ENCODE assay signal across 2 cellular contexts in the genomic region with DNA sequence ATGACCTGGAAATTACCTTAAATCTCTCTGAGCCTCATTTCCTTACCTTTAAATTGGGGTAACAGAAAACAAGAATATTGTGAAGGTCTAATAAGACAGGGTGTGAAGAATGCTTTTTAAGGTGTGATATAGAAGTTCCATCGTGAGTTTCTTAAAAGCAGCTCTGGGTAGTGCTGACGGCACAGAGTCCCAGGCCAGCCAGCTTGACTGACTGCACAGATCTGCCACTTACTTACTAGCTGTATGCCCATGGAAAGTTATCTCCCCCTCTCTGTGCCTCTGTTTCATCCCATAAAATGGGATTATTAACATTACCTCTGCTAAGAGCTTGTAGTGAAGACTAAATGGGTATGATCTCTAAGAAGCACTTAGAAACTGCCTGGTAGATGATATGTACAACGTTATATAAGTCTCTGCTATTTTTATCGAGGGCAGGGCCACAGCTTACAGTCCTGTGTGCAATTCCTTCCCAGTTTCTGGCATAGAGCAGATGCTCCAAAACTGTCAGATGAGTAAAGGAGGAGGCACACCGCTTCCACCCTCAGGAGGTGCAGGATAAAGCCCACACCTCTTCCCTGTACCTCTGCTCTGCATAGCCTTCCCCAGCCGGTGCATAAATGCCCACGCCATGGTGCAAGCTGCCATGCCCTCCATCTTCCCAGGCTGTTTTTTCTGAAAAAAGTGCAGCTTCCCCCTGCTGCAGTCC.
TF ChIP-seq lines count a peak whose summit lies in the region.

No MANE protein-coding gene starts in this region.

TF ChIP-seq in SK-N-SH treated with all-trans-retinoic acid at 6 μM for 48 hours, 23 proteins besides CTCF, POLR2A, EP300 and RAD21 (continued from another document):
- TF ChIP-seq, protein P1, sequence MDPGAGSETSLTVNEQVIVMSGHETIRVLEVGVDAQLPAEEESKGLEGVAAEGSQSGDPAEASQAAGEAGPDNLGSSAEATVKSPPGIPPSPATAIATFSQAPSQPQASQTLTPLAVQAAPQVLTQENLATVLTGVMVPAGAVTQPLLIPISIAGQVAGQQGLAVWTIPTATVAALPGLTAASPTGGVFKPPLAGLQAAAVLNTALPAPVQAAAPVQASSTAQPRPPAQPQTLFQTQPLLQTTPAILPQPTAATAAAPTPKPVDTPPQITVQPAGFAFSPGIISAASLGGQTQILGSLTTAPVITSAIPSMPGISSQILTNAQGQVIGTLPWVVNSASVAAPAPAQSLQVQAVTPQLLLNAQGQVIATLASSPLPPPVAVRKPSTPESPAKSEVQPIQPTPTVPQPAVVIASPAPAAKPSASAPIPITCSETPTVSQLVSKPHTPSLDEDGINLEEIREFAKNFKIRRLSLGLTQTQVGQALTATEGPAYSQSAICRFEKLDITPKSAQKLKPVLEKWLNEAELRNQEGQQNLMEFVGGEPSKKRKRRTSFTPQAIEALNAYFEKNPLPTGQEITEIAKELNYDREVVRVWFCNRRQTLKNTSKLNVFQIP (CRISPR knock-in tag; IDR thresholded peaks at IDR 0.05; ENCODE audit: borderline replicate concordance, low read depth): no peak
- TF ChIP-seq, protein P2, sequence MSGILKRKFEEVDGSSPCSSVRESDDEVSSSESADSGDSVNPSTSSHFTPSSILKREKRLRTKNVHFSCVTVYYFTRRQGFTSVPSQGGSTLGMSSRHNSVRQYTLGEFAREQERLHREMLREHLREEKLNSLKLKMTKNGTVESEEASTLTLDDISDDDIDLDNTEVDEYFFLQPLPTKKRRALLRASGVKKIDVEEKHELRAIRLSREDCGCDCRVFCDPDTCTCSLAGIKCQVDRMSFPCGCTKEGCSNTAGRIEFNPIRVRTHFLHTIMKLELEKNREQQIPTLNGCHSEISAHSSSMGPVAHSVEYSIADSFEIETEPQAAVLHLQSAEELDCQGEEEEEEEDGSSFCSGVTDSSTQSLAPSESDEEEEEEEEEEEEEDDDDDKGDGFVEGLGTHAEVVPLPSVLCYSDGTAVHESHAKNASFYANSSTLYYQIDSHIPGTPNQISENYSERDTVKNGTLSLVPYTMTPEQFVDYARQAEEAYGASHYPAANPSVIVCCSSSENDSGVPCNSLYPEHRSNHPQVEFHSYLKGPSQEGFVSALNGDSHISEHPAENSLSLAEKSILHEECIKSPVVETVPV (CRISPR knock-in tag; IDR thresholded peaks at IDR 0.05): no peak
- TF ChIP-seq ZNF70 (CRISPR knock-in tag; IDR thresholded peaks at IDR 0.05): no peak

TF ChIP-seq in SK-N-SH, 30 proteins besides CTCF, POLR2A, EP300 and RAD21 (continued from another document):
- TF ChIP-seq, protein P3, sequence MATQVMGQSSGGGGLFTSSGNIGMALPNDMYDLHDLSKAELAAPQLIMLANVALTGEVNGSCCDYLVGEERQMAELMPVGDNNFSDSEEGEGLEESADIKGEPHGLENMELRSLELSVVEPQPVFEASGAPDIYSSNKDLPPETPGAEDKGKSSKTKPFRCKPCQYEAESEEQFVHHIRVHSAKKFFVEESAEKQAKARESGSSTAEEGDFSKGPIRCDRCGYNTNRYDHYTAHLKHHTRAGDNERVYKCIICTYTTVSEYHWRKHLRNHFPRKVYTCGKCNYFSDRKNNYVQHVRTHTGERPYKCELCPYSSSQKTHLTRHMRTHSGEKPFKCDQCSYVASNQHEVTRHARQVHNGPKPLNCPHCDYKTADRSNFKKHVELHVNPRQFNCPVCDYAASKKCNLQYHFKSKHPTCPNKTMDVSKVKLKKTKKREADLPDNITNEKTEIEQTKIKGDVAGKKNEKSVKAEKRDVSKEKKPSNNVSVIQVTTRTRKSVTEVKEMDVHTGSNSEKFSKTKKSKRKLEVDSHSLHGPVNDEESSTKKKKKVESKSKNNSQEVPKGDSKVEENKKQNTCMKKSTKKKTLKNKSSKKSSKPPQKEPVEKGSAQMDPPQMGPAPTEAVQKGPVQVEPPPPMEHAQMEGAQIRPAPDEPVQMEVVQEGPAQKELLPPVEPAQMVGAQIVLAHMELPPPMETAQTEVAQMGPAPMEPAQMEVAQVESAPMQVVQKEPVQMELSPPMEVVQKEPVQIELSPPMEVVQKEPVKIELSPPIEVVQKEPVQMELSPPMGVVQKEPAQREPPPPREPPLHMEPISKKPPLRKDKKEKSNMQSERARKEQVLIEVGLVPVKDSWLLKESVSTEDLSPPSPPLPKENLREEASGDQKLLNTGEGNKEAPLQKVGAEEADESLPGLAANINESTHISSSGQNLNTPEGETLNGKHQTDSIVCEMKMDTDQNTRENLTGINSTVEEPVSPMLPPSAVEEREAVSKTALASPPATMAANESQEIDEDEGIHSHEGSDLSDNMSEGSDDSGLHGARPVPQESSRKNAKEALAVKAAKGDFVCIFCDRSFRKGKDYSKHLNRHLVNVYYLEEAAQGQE (IDR thresholded peaks at IDR 0.05; ENCODE audit: low read depth, low read length): no peak
- TF ChIP-seq ELF1 (IDR thresholded peaks at IDR 0.05) (no peak), SIN3A (IDR thresholded peaks at IDR 0.05; ENCODE audit: borderline replicate concordance, low read depth, low read length) (no peak)
